26 cellular contexts compared by ENCODE assay signal in the genomic region with DNA sequence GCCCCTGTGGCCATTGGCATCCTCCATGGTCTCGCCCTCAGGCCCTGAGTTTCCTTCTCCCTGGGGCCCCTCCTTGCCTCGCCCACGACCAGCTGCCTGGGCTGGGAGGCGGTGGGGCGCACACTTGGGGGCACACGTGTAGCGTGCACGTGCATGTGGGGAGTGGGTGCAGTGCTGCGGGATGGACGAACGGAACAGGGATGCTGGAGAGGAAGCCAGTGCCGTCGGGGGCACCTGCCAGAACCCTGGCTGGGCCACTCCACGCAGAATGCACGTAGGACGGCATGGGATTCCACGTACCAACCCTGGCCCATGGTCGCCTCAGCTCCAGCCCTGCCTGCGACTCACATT.
"Had no signal": no experiment of that assay in that cellular context is flagged by ENCODE, and none has a peak within 500 bp of the region (broad histone marks: within the 10 kb centered on the region; RNA-seq: fewer than 3 reads in every experiment).

No MANE protein-coding gene starts in this region.

- H3K9ac ChIP-seq: parathyroid adenoma had no signal

- DNase-seq: naive thymus-derived CD4-positive, alpha-beta T cell; natural killer cell; occipital lobe; ovary; psoas muscle; right cardiac atrium; spleen; stimulated activated CD4-positive, alpha-beta T cell treated with anti-CD3 and anti-CD28 coated beads, Interleukin-12 subunit alpha, Interleukin-12 subunit beta, amount 100 ng/mL, for 4 hours; stimulated activated CD4-positive, alpha-beta T cell treated with anti-CD3 and anti-CD28 coated beads, Interleukin-1b, Interleukin-23, amount 100 ng/mL, for 48 hours; stimulated activated CD4-positive, alpha-beta T cell treated with anti-CD3 and anti-CD28 coated beads, Interleukin-4, amount 100 ng/mL, for 1 hour; stimulated activated CD4-positive, alpha-beta T cell treated with anti-CD3 and anti-CD28 coated beads, Interleukin-4, amount 100 ng/mL, for 4 hours; stimulated activated CD8-positive, alpha-beta memory T cell treated with anti-CD3 and anti-CD28 coated beads, Interleukin-4, amount 100 ng/mL, for 48 hours; stimulated activated naive CD4-positive, alpha-beta T cell; stimulated activated naive CD8-positive, alpha-beta T cell treated with anti-CD3 and anti-CD28 coated beads, Interleukin-15, amount 100 ng/mL, for 72 hours; stimulated activated naive CD8-positive, alpha-beta T cell treated with anti-CD3 and anti-CD28 coated beads, Interleukin-15, Interleukin-2, amounts not matched to agents 100 U/mL and 50 U/mL, for 24 hours; substantia nigra; testis; tibial artery; transverse colon; upper lobe of right lung; uterus had no signal

- ATAC-seq: naive thymus-derived CD4-positive, alpha-beta T cell; natural killer cell; psoas muscle; right cardiac atrium; sciatic nerve; stimulated activated naive CD8-positive, alpha-beta T cell treated with anti-CD3 and anti-CD28 coated beads, Interleukin-15, amount 100 ng/mL, for 72 hours; stimulated activated naive CD8-positive, alpha-beta T cell treated with anti-CD3 and anti-CD28 coated beads, Interleukin-15, Interleukin-2, amounts not matched to agents 100 U/mL and 50 U/mL, for 24 hours; upper lobe of right lung had no signal

- H3K79me2 ChIP-seq: parathyroid adenoma had no signal

- H3K27ac ChIP-seq: ovary, parathyroid adenoma, psoas muscle, skin epidermis, spleen, suprapubic skin, testis, tibial artery, transverse colon, upper lobe of right lung, uterus had no signal

- H3K4me3 ChIP-seq: ovary, psoas muscle, skin epidermis, smooth muscle cell, spleen, suprapubic skin, testis, tibial artery, transverse colon, upper lobe of right lung, uterus had no signal

- H3K4me1 ChIP-seq: parathyroid adenoma, psoas muscle, suprapubic skin, tibial artery, transverse colon, upper lobe of right lung, uterus had no signal

- H3K36me3 ChIP-seq: ovary, spleen, suprapubic skin, tibial artery, transverse colon, upper lobe of right lung, uterus had no signal

- H3K27me3 ChIP-seq: ovary, testis, uterus had no signal

- H2AFZ ChIP-seq: parathyroid adenoma had no signal

- H3K9me3 ChIP-seq: ovary, psoas muscle, spleen, suprapubic skin, testis, tibial artery, transverse colon, upper lobe of right lung, uterus had no signal

- H3K4me2 ChIP-seq: smooth muscle cell had no signal
